In genomic region chr20:44134897-44135810, GRCh38 we compare ENCODE assay signal across 1 cellular context.
TF ChIP-seq lines count a peak whose summit lies in the region.

No MANE protein-coding gene starts in this region.

TF ChIP-seq in HepG2, 621 proteins besides CTCF, POLR2A, EP300 and RAD21:
- TF ChIP-seq ZBTB20 (CRISPR knock-in tag; IDR thresholded peaks at IDR 0.05; ENCODE audit: borderline replicate concordance, low read depth) = no peak
- TF ChIP-seq ZNF776 (CRISPR knock-in tag; IDR thresholded peaks at IDR 0.05) = no peak
- TF ChIP-seq ZNF280B (CRISPR knock-in tag; IDR thresholded peaks at IDR 0.05; ENCODE audit: borderline replicate concordance) = no peak
- no peak for TF ChIP-seq ZNF251 (CRISPR knock-in tag; IDR thresholded peaks at IDR 0.05)
- TF ChIP-seq HCFC1 (IDR thresholded peaks at IDR 0.05; ENCODE audit: low read depth, low read length) = no peak
- TF ChIP-seq FOXP1 (IDR thresholded peaks at IDR 0.05) = no peak
- no peak for TF ChIP-seq FOXP1 (CRISPR knock-in tag; IDR thresholded peaks at IDR 0.05)
- no peak for TF ChIP-seq KDM1A (CRISPR knock-in tag; IDR thresholded peaks at IDR 0.05)
- TF ChIP-seq MYPOP (CRISPR knock-in tag; IDR thresholded peaks at IDR 0.05) = no peak
- TF ChIP-seq ZFP36L1 (CRISPR knock-in tag; IDR thresholded peaks at IDR 0.05) = no peak
- no peak for TF ChIP-seq ZNF691 (CRISPR knock-in tag; IDR thresholded peaks at IDR 0.05; ENCODE audit: borderline replicate concordance, low read depth)
- no peak for TF ChIP-seq ZSCAN22 (CRISPR knock-in tag; IDR thresholded peaks at IDR 0.05)
- TF ChIP-seq ZNF530 (CRISPR knock-in tag; IDR thresholded peaks at IDR 0.05; ENCODE audit: low read depth) = no peak
- no peak for TF ChIP-seq ZNF850 (CRISPR knock-in tag; conservative IDR thresholded peaks at IDR 0.05)
- no peak for TF ChIP-seq NCOA5 (CRISPR knock-in tag; IDR thresholded peaks at IDR 0.05)
- no peak for TF ChIP-seq PHF20 (CRISPR knock-in tag; IDR thresholded peaks at IDR 0.05)
- TF ChIP-seq ZNF749 (CRISPR knock-in tag; IDR thresholded peaks at IDR 0.05; ENCODE audit: borderline replicate concordance) = no peak
- no peak for TF ChIP-seq ZNF839 (CRISPR knock-in tag; IDR thresholded peaks at IDR 0.05; ENCODE audit: borderline replicate concordance)
- no peak for TF ChIP-seq FOSL1 (CRISPR knock-in tag; IDR thresholded peaks at IDR 0.05; ENCODE audit: borderline replicate concordance)
TF ChIP-seq in HepG2: peak in this region for 0.
